In the genomic region with DNA sequence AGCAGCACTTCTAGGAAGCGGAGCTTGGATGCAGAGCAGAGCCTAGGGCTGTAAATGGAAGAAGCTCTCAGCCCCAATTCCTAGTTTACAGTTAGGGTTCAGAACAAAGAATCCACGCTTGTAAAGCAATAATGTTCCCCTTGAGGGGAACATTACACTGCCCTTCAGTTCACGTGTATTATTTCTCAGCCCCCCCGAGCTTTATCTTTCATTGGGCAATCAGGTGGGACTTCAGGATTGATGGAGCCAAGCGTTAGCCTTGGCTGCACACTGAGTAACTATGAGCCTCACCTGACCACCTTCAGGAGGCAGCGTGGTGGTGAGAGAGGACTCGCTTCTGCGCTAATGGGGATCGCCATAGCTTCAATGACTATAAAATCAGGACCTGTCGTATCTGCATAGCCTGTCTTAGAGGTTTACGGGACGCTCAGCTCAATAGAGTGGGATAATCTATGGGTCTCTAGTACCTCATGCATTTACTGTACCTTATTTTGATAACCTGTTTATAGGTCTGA, we compare ENCODE assay signal across 8 cellular contexts.
A peak's percentile ranks its signal among the peaks of the same experiment; 100 is the strongest.
DNase-seq lines count a peak whose midpoint lies in the region; ATAC-seq and TF ChIP-seq lines count a peak whose summit lies in the region.

No MANE protein-coding gene starts in this region.

- TF ChIP-seq CTCF in chondrocyte (IDR thresholded peaks at IDR 0.05): no peak
- no peak for TF ChIP-seq CTCF in upper lobe of left lung (IDR thresholded peaks at IDR 0.05)

- H3K9me3 Mint-ChIP-seq in activated CD8-positive, alpha-beta memory T cell treated with anti-CD3 and anti-CD28 coated beads, Interleukin-2, amount 10 ng/mL, durations not matched to agents 7 days and 5 days (ENCODE audit: low read depth): no peaks in the 10 kb centered on the region
- H3K9me3 Mint-ChIP-seq in chondrocyte (ENCODE audit: low read depth): no peaks in the 10 kb centered on the region
- peaks cover 0 to 7% of the 10 kb centered on the region in 2 donors for H3K9me3 Mint-ChIP-seq in activated naive CD4-positive, alpha-beta T cell treated with anti-CD3 and anti-CD28 coated beads, Interleukin-2, amount 50 U/mL, for 72 hours

- H2BK15ac ChIP-seq in mesendoderm (replicated peaks; ENCODE audit: low read depth): no peak overlapping the region

- H3K9me3 ChIP-seq in upper lobe of left lung: no peaks in the 10 kb centered on the region

- peaks cover 33% of the 10 kb centered on the region for H3K27me3 Mint-ChIP-seq in activated CD8-positive, alpha-beta memory T cell treated with anti-CD3 and anti-CD28 coated beads, Interleukin-2, amount 10 ng/mL, durations not matched to agents 7 days and 5 days
- H3K27me3 Mint-ChIP-seq in chondrocyte (ENCODE audit: low read depth): no peaks in the 10 kb centered on the region

- ATAC-seq in activated CD8-positive, alpha-beta memory T cell treated with anti-CD3 and anti-CD28 coated beads, Interleukin-2, amount 10 ng/mL, durations not matched to agents 7 days and 5 days: no peak
- peak in 1 of 2 donors; percentile 16 for ATAC-seq in upper lobe of left lung (ENCODE audit: low FRiP score in 2 of 2)
- no peak for ATAC-seq in activated naive CD4-positive, alpha-beta T cell treated with anti-CD3 and anti-CD28 coated beads, Interleukin-2, amount 50 U/mL, for 72 hours

- DNase-seq in activated CD8-positive, alpha-beta memory T cell treated with anti-CD3 and anti-CD28 coated beads, Interleukin-2, amount 10 ng/mL, durations not matched to agents 7 days and 5 days: no peak
- no peak for DNase-seq in activated CD8-positive, alpha-beta memory T cell treated with anti-CD3 and anti-CD28 coated beads, Interleukin-2, amount 50 U/mL, for 48 hours
- DNase-seq in chondrocyte (ENCODE audit: low spot score) (no peak), mesendoderm (no peak), upper lobe of left lung (no peak), ecto neural progenitor cell (ENCODE audit: low spot score) (no peak), amygdala (lab: John Stamatoyannopoulos, UW) (no peak)
- no peak for DNase-seq in activated naive CD4-positive, alpha-beta T cell treated with anti-CD3 and anti-CD28 coated beads, Interleukin-2, amount 50 U/mL, for 72 hours (ENCODE audit: low spot score in 2 of 2)

- no peak overlapping the region for H3K18ac ChIP-seq in mesendoderm (ENCODE audit: low read length)

- peaks cover 13% of the 10 kb centered on the region for H3K4me1 Mint-ChIP-seq in activated CD8-positive, alpha-beta memory T cell treated with anti-CD3 and anti-CD28 coated beads, Interleukin-2, amount 10 ng/mL, durations not matched to agents 7 days and 5 days
- H3K4me1 Mint-ChIP-seq in chondrocyte (ENCODE audit: low read depth): peaks cover 4% of the 10 kb centered on the region

- no peak overlapping the region for H3K23ac ChIP-seq in mesendoderm (ENCODE audit: low read length)

- H3K79me1 ChIP-seq in mesendoderm (ENCODE audit: low read length): no peaks in the 10 kb centered on the region

- H2BK5ac ChIP-seq in mesendoderm (ENCODE audit: low read length): no peak overlapping the region

- H2AK5ac ChIP-seq in mesendoderm (ENCODE audit: low read length): no peak overlapping the region

- H3K27me3 ChIP-seq in mesendoderm (ENCODE audit: insufficient read depth, low read length, poor library complexity): no peaks in the 10 kb centered on the region
- H3K27me3 ChIP-seq in upper lobe of left lung: no peaks in the 10 kb centered on the region

- H4K5ac ChIP-seq in mesendoderm (ENCODE audit: low read length): no peak overlapping the region

- CTCF ChIA-PET in activated CD8-positive, alpha-beta memory T cell treated with anti-CD3 and anti-CD28 coated beads, Interleukin-2, amount 10 ng/mL, durations not matched to agents 7 days and 5 days (lab: Charles Lee): interaction anchor here (1.0 to 1.9 kb wide), 3 partner anchors 13 to 324 kb away, joined by 3 to 10 read pairs (median 3); no protein-coding TSS in a partner anchor

- H3K36me3 ChIP-seq in mesendoderm (ENCODE audit: control insufficient read depth, insufficient read depth, low read length): no peaks in the 10 kb centered on the region
- no peaks in the 10 kb centered on the region for H3K36me3 ChIP-seq in upper lobe of left lung

- H3K56ac ChIP-seq in mesendoderm (ENCODE audit: low read length): peak overlapping the region; percentile 42

- H4K8ac ChIP-seq in mesendoderm (ENCODE audit: low read depth, low read length): no peak overlapping the region

- no peaks in the 10 kb centered on the region for H3K36me3 Mint-ChIP-seq in activated CD8-positive, alpha-beta memory T cell treated with anti-CD3 and anti-CD28 coated beads, Interleukin-2, amount 10 ng/mL, durations not matched to agents 7 days and 5 days
- no peaks in the 10 kb centered on the region for H3K36me3 Mint-ChIP-seq in chondrocyte (ENCODE audit: low read depth)
- no peaks in the 10 kb centered on the region for H3K36me3 Mint-ChIP-seq in activated naive CD4-positive, alpha-beta T cell treated with anti-CD3 and anti-CD28 coated beads, Interleukin-2, amount 50 U/mL, for 72 hours

- TF ChIP-seq EP300 in upper lobe of left lung (IDR thresholded peaks at IDR 0.05): no peak

- no CpG with 5 or more reads among the region's 12 CpGs for WGBS in mesendoderm (ENCODE audit: extremely low coverage, insufficient coverage, low lambda C conversion rate)
- 56 to 65% methylated on average over 10 to 12 of the region's 12 CpGs for WGBS in upper lobe of left lung, 2 donors

- no peak for TF ChIP-seq POLR2A in upper lobe of left lung (IDR thresholded peaks at IDR 0.05)

- H3K4me3 Mint-ChIP-seq in activated CD8-positive, alpha-beta memory T cell treated with anti-CD3 and anti-CD28 coated beads, Interleukin-2, amount 10 ng/mL, durations not matched to agents 7 days and 5 days: peak overlapping the region; percentile 72
- peak overlapping the region; percentile 83 for H3K4me3 Mint-ChIP-seq in chondrocyte (ENCODE audit: unreplicated experiment)

- H2BK120ac ChIP-seq in mesendoderm (ENCODE audit: low read depth, low read length): no peak overlapping the region

- peaks cover 2% of the 10 kb centered on the region for H3K4me1 ChIP-seq in mesendoderm (ENCODE audit: control insufficient read depth, low read depth, low read length)
- peaks cover 0 to 16% (median 7%) of the 10 kb centered on the region in 4 donors for H3K4me1 ChIP-seq in upper lobe of left lung

- H3K9ac ChIP-seq in mesendoderm (ENCODE audit: low read length): peak overlapping the region; percentile 42

- H3K27ac Mint-ChIP-seq in activated CD8-positive, alpha-beta memory T cell treated with anti-CD3 and anti-CD28 coated beads, Interleukin-2, amount 10 ng/mL, durations not matched to agents 7 days and 5 days: no peak overlapping the region
- peak overlapping the region; percentile 79 for H3K27ac Mint-ChIP-seq in chondrocyte (ENCODE audit: unreplicated experiment)
- no peak overlapping the region for H3K27ac Mint-ChIP-seq in activated naive CD4-positive, alpha-beta T cell treated with anti-CD3 and anti-CD28 coated beads, Interleukin-2, amount 50 U/mL, for 72 hours

- no peak overlapping the region for H3K4ac ChIP-seq in mesendoderm (ENCODE audit: low read depth, low read length)

- H3K27ac ChIP-seq in mesendoderm (ENCODE audit: low read depth, low read length) (no peak overlapping the region), upper lobe of left lung (peak overlapping the region; percentile 45 to 59 (median 58))

- H3K4me3 ChIP-seq in mesendoderm (ENCODE audit: low read length) (no peak overlapping the region), upper lobe of left lung (peak overlapping the region; percentile 25 to 63 (median 52))

- no peak overlapping the region for H3K4me2 ChIP-seq in mesendoderm (ENCODE audit: low read length)

- H3K79me2 ChIP-seq in mesendoderm (ENCODE audit: control insufficient read depth, insufficient read depth, low read length): no peaks in the 10 kb centered on the region
